In the genomic region with DNA sequence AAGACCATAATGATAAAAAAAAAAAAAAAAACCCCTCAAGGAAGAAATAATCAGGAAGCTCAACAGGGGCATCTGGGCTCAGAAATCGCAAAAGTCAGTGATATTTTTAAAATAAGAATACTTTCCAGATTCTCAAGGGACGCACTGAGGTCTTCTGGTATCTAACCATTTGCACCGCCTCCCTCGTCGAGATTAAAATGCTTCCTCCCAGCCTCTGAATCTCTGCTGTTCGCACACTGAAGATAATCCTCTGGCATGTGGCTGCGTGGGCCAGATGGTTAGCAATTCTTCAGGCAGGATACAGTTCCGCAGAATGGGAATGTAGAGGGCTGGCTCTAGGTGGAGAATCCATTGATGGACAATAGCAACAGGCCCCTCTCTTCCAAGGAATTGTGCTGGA, we compare ENCODE assay signal across 21 cellular contexts.
DNase-seq lines count a peak whose midpoint lies in the region; ATAC-seq and TF ChIP-seq lines count a peak whose summit lies in the region.
"Had no signal": no experiment of that assay in that cellular context is flagged by ENCODE, and none has a peak within 500 bp of the region (broad histone marks: within the 10 kb centered on the region; RNA-seq: fewer than 3 reads in every experiment).

No MANE protein-coding gene starts in this region.

- TF ChIP-seq CTCF in left lung (IDR thresholded peaks at IDR 0.05): no peak

- H3K9me3 ChIP-seq in left lung: no peaks in the 10 kb centered on the region
- H3K9me3 ChIP-seq: psoas muscle, tibial nerve had no signal

- intact Hi-C loops in left lung (cut with DNase I): no loop called here

- no peaks in the 10 kb centered on the region for H3K27me3 ChIP-seq in left lung
- H3K27me3 ChIP-seq: tibial nerve had no signal

- no peak for ATAC-seq in left lung
- ATAC-seq in GM21737 (IDR thresholded peaks at IDR 0.05; ENCODE audit: unreplicated experiment): no peak
- ATAC-seq in activated CD4-positive, CD25-positive, alpha-beta regulatory T cell treated with anti-CD3 and anti-CD28 coated beads, Interleukin-2, amount 50 U/mL, for 24 hours: no peak
- ATAC-seq in HG02938 (IDR thresholded peaks at IDR 0.05; ENCODE audit: unreplicated experiment): no peak
- ATAC-seq: activated CD4-positive, alpha-beta T cell treated with anti-CD3 and anti-CD28 coated beads for 36 hours; activated CD8-positive, alpha-beta T cell treated with anti-CD3 and anti-CD28 coated beads, Interleukin-2, amount 10 ng/mL, durations not matched to agents 7 days and 5 days; left ventricle myocardium superior; PC-3; psoas muscle; sciatic nerve had no signal

- peak; percentile 56 for DNase-seq in LHCN-M2 (ENCODE audit: low read depth)
- DNase-seq in amniotic epithelial cell (ENCODE audit: low read depth): peak; percentile 96
- DNase-seq in myocyte (ENCODE audit: low read depth): peak; percentile 81
- no peak for DNase-seq in left lung
- DNase-seq: activated CD4-positive, alpha-beta T cell treated with anti-CD3 and anti-CD28 coated beads for 36 hours; activated CD8-positive, alpha-beta T cell treated with anti-CD3 and anti-CD28 coated beads, Interleukin-2, amount 10 ng/mL, durations not matched to agents 7 days and 5 days; CD4-positive, alpha-beta T cell; EL; left ventricle myocardium superior; naive B cell; NCI-H510A; NK-92 treated with Interleukin-12 subunit alpha and Interleukin-12 subunit beta, amount 100 ng/mL, for 24 hours; nucleus accumbens; PC-3; psoas muscle; stimulated activated CD4-positive, alpha-beta T cell treated with anti-CD3 and anti-CD28 coated beads, Interleukin-4, amount 100 ng/mL, for 24 hours had no signal

- no peak overlapping the region for H3K4me3 ChIP-seq in left lung
- H3K4me3 ChIP-seq: psoas muscle, tibial nerve had no signal

- H3K36me3 ChIP-seq in left lung: no peaks in the 10 kb centered on the region
- H3K36me3 ChIP-seq: tibial nerve had no signal

- H3K4me1 ChIP-seq in left lung: peaks cover 7 to 11% of the 10 kb centered on the region in 2 donors

- no peak overlapping the region for H3K27ac ChIP-seq in left lung
- H3K27ac ChIP-seq: psoas muscle had no signal

Comparison
In these comparisons a context has a peak if more than half of its experiments do, and no peak if none do; other contexts are left out.
1. DNase-seq: peak in LHCN-M2 (single experiment), amniotic epithelial cell (single experiment) and myocyte (single experiment); none in left lung (0 of 2).